17 cellular contexts compared by ENCODE assay signal in genomic region chr13:44340508-44340907, GRCh38. TPM values are rescaled to one million over a fixed set of nuclear protein-coding genes. Genes with fewer than 3 reads are reported as not detected.
DNase-seq lines count a peak whose midpoint lies in the region; ATAC-seq and TF ChIP-seq lines count a peak whose summit lies in the region.
"Had no signal": no experiment of that assay in that cellular context is flagged by ENCODE, and none has a peak within 500 bp of the region (broad histone marks: within the 10 kb centered on the region; RNA-seq: fewer than 3 reads in every experiment).

No MANE protein-coding gene starts in this region.

- WGBS in trophoblast cell (ENCODE audit: extremely low coverage, insufficient coverage, insufficient read length): no CpG with 5 or more reads among the region's 2 CpGs
- 63 to 93% methylated on average over 2 of the region's 2 CpGs for WGBS in esophagus squamous epithelium, 2 donors

- H2AK5ac ChIP-seq in trophoblast cell (ENCODE audit: low read length): no peak overlapping the region

- H3K79me2 ChIP-seq in DND-41 (ENCODE audit: insufficient read depth, low read length) (no peaks in the 10 kb centered on the region), trophoblast cell (ENCODE audit: control insufficient read depth, insufficient read depth, low read length, poor library complexity) (no peaks in the 10 kb centered on the region)

- H3K18ac ChIP-seq in trophoblast cell (ENCODE audit: low read length): no peak overlapping the region

- no peak for TF ChIP-seq CTCF in DND-41 (IDR thresholded peaks at IDR 0.05; ENCODE audit: borderline replicate concordance, extremely low read depth, low read length, poor library complexity, severe bottlenecking)
- TF ChIP-seq CTCF in esophagus squamous epithelium (IDR thresholded peaks at IDR 0.05): no peak

- intact Hi-C loops in esophagus squamous epithelium (cut with DNase I): no loop called here

- H2AFZ ChIP-seq in DND-41 (ENCODE audit: low read depth, low read length) (no peak overlapping the region), trophoblast cell (ENCODE audit: insufficient read depth, low read length, poor library complexity) (no peak overlapping the region)

- H3K9me3 ChIP-seq in DND-41 (ENCODE audit: insufficient read depth, low read length, severe bottlenecking) (no peaks in the 10 kb centered on the region), trophoblast cell (ENCODE audit: insufficient read depth, low read depth, low read length) (peaks cover 3% of the 10 kb centered on the region), esophagus squamous epithelium (no peaks in the 10 kb centered on the region)

- H4K12ac ChIP-seq in trophoblast cell (ENCODE audit: low read depth, low read length): no peak overlapping the region

- H3K9ac ChIP-seq in DND-41 (ENCODE audit: low read depth, low read length): no peak overlapping the region
- H3K9ac ChIP-seq in trophoblast cell (ENCODE audit: low read length): no peak overlapping the region
- H3K9ac ChIP-seq: BLaER1 treated with 17β-estradiol and CSF1 and Interleukin-3, amounts not matched to agents 10 nM and 100 nM had no signal

- H4K20me1 ChIP-seq in DND-41 (ENCODE audit: insufficient read depth, low read length): no peaks in the 10 kb centered on the region
- H4K20me1 ChIP-seq: BLaER1 treated with 17β-estradiol and CSF1 and Interleukin-3, amounts not matched to agents 10 nM and 100 nM had no signal

- no peak overlapping the region for H2BK5ac ChIP-seq in trophoblast cell (ENCODE audit: low read depth, low read length, poor library complexity)

- H3K4me2 ChIP-seq in DND-41 (ENCODE audit: insufficient read depth, low read length) (no peak overlapping the region), trophoblast cell (ENCODE audit: low read length) (no peak overlapping the region)

- ATAC-seq in DND-41 (ENCODE audit: insufficient read depth, low read depth) (peak; percentile 50; the same call in 2 of the 3 replicates), GM19035 (IDR thresholded peaks at IDR 0.05; ENCODE audit: unreplicated experiment) (peak; percentile 62)
- ATAC-seq: K562 had no signal

- H3K36me3 ChIP-seq in DND-41 (ENCODE audit: insufficient read depth, low read length) (no peaks in the 10 kb centered on the region), trophoblast cell (ENCODE audit: control insufficient read depth in 1 of 2, insufficient read depth in 2 of 2, low read length in 2 of 2) (no peaks in the 10 kb centered on the region), esophagus squamous epithelium (no peaks in the 10 kb centered on the region)
- H3K36me3 ChIP-seq: BLaER1 treated with 17β-estradiol and CSF1 and Interleukin-3, amounts not matched to agents 10 nM and 100 nM had no signal

- peaks cover 1% of the 10 kb centered on the region for H3K79me1 ChIP-seq in trophoblast cell (ENCODE audit: low read length)

- H3K4me1 ChIP-seq in DND-41 (ENCODE audit: insufficient read depth, low read length): peaks cover 7% of the 10 kb centered on the region; the same call in 1 of the 2 replicates
- H3K4me1 ChIP-seq in trophoblast cell (ENCODE audit: control insufficient read depth in 1 of 2, insufficient read depth in 2 of 2, low read length in 2 of 2): no peaks in the 10 kb centered on the region
- no peaks in the 10 kb centered on the region for H3K4me1 ChIP-seq in esophagus squamous epithelium

- no peak overlapping the region for H3K4ac ChIP-seq in trophoblast cell (ENCODE audit: low read depth, low read length)

- H4K91ac ChIP-seq in trophoblast cell (ENCODE audit: low read depth, low read length): no peak overlapping the region

- H3K4me3 ChIP-seq in DND-41 (ENCODE audit: low read depth in 1 of 2, low read length in 2 of 2) (no peak overlapping the region), trophoblast cell (ENCODE audit: low read depth, low read length) (no peak overlapping the region), esophagus squamous epithelium (no peak overlapping the region)
- H3K4me3 ChIP-seq: BLaER1 treated with 17β-estradiol and CSF1 and Interleukin-3, amounts not matched to agents 10 nM and 100 nM; K562 had no signal

- DNase-seq in NCI-H2107 treated with DMSO at 0.1 percent for 48 hours (lab: John Stamatoyannopoulos, UW; ENCODE audit: unreplicated experiment) (peak; percentile 1), NCI-H2107 (lab: John Stamatoyannopoulos, UW) (no peak), DND-41 (no peak), trophoblast cell (no peak), inferior parietal cortex (ENCODE audit: extremely low spot score) (no peak), esophagus squamous epithelium (lab: John Stamatoyannopoulos, UW) (no peak)
- DNase-seq: 8988T; AML-193; CD4-positive, CD25-positive, alpha-beta regulatory T cell; DMS79; EL; GOT3; H9 had no signal

- TF ChIP-seq POLR2A in esophagus squamous epithelium (IDR thresholded peaks at IDR 0.05): no peak

- no peaks in the 10 kb centered on the region for H3K27me3 ChIP-seq in DND-41 (ENCODE audit: insufficient read depth, low read length, poor library complexity)
- no peaks in the 10 kb centered on the region for H3K27me3 ChIP-seq in trophoblast cell (ENCODE audit: insufficient read depth, low read length)
- no peaks in the 10 kb centered on the region for H3K27me3 ChIP-seq in esophagus squamous epithelium
- H3K27me3 ChIP-seq: BLaER1 treated with 17β-estradiol and CSF1 and Interleukin-3, amounts not matched to agents 10 nM and 100 nM had no signal

- H4K8ac ChIP-seq in trophoblast cell (ENCODE audit: low read depth, low read length): peak overlapping the region; percentile 43

- H3K27ac ChIP-seq in DND-41 (ENCODE audit: low read length) (no peak overlapping the region), trophoblast cell (ENCODE audit: low read depth, low read length) (no peak overlapping the region), esophagus squamous epithelium (no peak overlapping the region)
- H3K27ac ChIP-seq: BLaER1 treated with 17β-estradiol and CSF1 and Interleukin-3, amounts not matched to agents 10 nM and 100 nM; HL-60 had no signal

- no peak overlapping the region for H3K23ac ChIP-seq in trophoblast cell (ENCODE audit: low read length)

- H2BK120ac ChIP-seq in trophoblast cell (ENCODE audit: insufficient read depth, low read length, poor library complexity): no peak overlapping the region

- no peak overlapping the region for H3K14ac ChIP-seq in trophoblast cell (ENCODE audit: low read length)

- no peak overlapping the region for H2BK12ac ChIP-seq in trophoblast cell (ENCODE audit: low read length)

RNA-seq across cellular contexts. Expression of gene SERP2, which starts 33.1 kb away (rescaled TPM):
- 0.61 and 0.66 TPM in 2 replicates for polyA plus RNA-seq in trophoblast cell (2013)
- 1 to 10 TPM in 3 of 4 donors, under 1 TPM in 1; 0.35 to 3.6 (median 1.5) TPM for total RNA-seq in esophagus squamous epithelium
- total RNA-seq: CD4-positive, CD25-positive, alpha-beta regulatory T cell; K562 had no signal
